22 cellular contexts compared by ENCODE assay signal in the genomic region with DNA sequence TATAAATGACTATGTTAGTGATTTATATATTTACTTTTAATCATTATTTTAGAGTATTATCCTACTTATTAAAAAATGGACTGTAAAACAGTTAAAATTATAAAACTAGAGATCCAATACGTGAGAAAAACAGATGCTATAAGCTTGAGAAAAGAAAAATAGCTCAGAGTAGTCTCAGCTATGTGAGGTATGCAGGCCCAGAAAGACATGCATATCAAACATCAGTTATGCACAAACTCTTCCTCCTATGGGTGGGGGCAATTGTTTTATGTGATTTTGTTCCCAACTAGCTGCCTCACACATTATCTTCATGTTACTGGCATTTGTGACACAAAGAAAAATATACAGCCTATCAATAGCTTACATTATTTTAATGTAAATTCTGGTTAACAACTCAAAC.
"Had no signal": no experiment of that assay in that cellular context is flagged by ENCODE, and none has a peak within 500 bp of the region (broad histone marks: within the 10 kb centered on the region; RNA-seq: fewer than 3 reads in every experiment).

No MANE protein-coding gene starts in this region.

- H3K27me3 Mint-ChIP-seq: activated CD4-positive, alpha-beta T cell treated with anti-CD3 and anti-CD28 coated beads for 36 hours; activated naive CD8-positive, alpha-beta T cell; activated T-cell treated with anti-CD3 and anti-CD28 coated beads, Interleukin-2, amount 50 U/mL, for 24 hours; activated T-helper 17 cell treated with anti-CD3 and anti-CD28 coated beads, Interleukin-2, amount 50 U/mL, for 72 hours; stimulated activated naive CD8-positive, alpha-beta T cell treated with anti-CD3 and anti-CD28 coated beads, Interleukin-15, Interleukin-2, amounts not matched to agents 100 ng/mL and 50 ng/mL, for 24 hours had no signal

- H3K4me3 Mint-ChIP-seq: activated CD4-positive, alpha-beta T cell treated with anti-CD3 and anti-CD28 coated beads for 36 hours; activated naive CD8-positive, alpha-beta T cell; activated T-cell treated with anti-CD3 and anti-CD28 coated beads, Interleukin-2, amount 50 U/mL, for 24 hours; activated T-helper 17 cell treated with anti-CD3 and anti-CD28 coated beads, Interleukin-2, amount 50 U/mL, for 72 hours; natural killer cell; stimulated activated naive CD8-positive, alpha-beta T cell treated with anti-CD3 and anti-CD28 coated beads, Interleukin-15, Interleukin-2, amounts not matched to agents 100 ng/mL and 50 ng/mL, for 24 hours had no signal

- H3K4me1 Mint-ChIP-seq: activated CD4-positive, alpha-beta T cell treated with anti-CD3 and anti-CD28 coated beads for 36 hours had no signal

- H3K27ac Mint-ChIP-seq: activated CD4-positive, alpha-beta T cell treated with anti-CD3 and anti-CD28 coated beads for 36 hours; activated naive CD8-positive, alpha-beta T cell; activated T-cell treated with anti-CD3 and anti-CD28 coated beads, Interleukin-2, amount 50 U/mL, for 24 hours; activated T-helper 17 cell treated with anti-CD3 and anti-CD28 coated beads, Interleukin-2, amount 50 U/mL, for 72 hours; natural killer cell; stimulated activated naive CD8-positive, alpha-beta T cell treated with anti-CD3 and anti-CD28 coated beads, Interleukin-15, Interleukin-2, amounts not matched to agents 100 ng/mL and 50 ng/mL, for 24 hours had no signal

- ATAC-seq: activated CD4-positive, alpha-beta T cell treated with anti-CD3 and anti-CD28 coated beads for 36 hours; activated T-helper 17 cell treated with anti-CD3 and anti-CD28 coated beads, Interleukin-2, amount 50 U/mL, for 72 hours; heart left ventricle; left colon; natural killer cell; upper lobe of right lung had no signal

- H3K9me3 Mint-ChIP-seq: activated T-cell treated with anti-CD3 and anti-CD28 coated beads, Interleukin-2, amount 50 U/mL, for 24 hours; activated T-helper 17 cell treated with anti-CD3 and anti-CD28 coated beads, Interleukin-2, amount 50 U/mL, for 72 hours; natural killer cell; stimulated activated naive CD8-positive, alpha-beta T cell treated with anti-CD3 and anti-CD28 coated beads, Interleukin-15, Interleukin-2, amounts not matched to agents 100 ng/mL and 50 ng/mL, for 24 hours had no signal

- H3K4me3 ChIP-seq: esophagus muscularis mucosa, heart left ventricle, prostate gland, spleen, thyroid gland, upper lobe of right lung had no signal

- DNase-seq: activated CD4-positive, alpha-beta T cell treated with anti-CD3 and anti-CD28 coated beads for 36 hours; activated CD4-positive, alpha-beta T cell treated with anti-CD3 and anti-CD28 coated beads, Interleukin-2, amount 50 U/mL, for 4 hours; activated CD8-positive, alpha-beta memory T cell treated with anti-CD3 and anti-CD28 coated beads for 24 hours; activated CD8-positive, alpha-beta memory T cell treated with anti-CD3 and anti-CD28 coated beads, Interleukin-2, amount 50 U/mL, for 4 hours; activated naive CD4-positive, alpha-beta T cell; activated T-cell treated with anti-CD3 and anti-CD28 coated beads, Interleukin-2, amount 50 U/mL, for 24 hours; amniotic stem cell; caudate nucleus; heart left ventricle; left colon; natural killer cell; spleen; stimulated activated CD4-positive, alpha-beta T cell treated with anti-CD3 and anti-CD28 coated beads, Interleukin-4, amount 100 ng/mL, for 24 hours; substantia nigra; T-helper 9 cell; thyroid gland; upper lobe of right lung had no signal
